In the genomic region with DNA sequence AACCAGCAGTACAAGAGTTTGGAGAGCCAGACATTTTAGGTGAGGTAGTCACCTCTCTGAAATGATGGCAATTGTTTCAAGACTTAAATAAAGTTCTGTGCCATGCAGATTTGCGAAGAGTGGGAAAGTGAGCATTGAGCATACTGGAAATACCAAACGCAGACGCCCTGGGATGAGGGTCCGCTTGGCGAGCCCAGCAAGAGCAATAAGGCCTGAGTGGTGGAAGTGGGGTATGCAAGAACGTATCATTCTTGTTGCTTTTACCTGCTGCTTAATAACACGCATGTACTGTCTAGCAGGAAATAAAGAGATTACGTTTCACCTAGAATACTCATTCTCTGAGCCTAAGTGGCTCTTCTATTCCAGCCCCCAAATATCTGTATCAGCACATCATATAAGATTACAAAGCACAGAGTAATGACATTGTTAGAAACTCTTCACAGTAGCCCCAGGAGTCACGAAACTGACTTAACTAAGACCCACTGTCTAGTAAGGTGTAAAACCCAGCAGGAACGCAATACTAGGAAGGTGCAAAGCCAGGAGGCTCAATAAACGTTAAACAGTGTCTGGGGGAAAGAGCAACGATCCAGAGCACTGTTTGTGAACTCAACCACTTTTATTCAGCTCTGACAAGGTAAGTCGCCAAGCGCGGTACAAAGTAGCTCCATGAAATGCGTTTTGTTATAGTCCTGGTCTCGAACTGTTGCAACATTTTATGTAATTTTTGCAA, we compare ENCODE assay signal across 8 cellular contexts. TPM values are rescaled to one million over a fixed set of nuclear protein-coding genes. Genes with fewer than 3 reads are reported as not detected.
DNase-seq lines count a peak whose midpoint lies in the region; TF ChIP-seq lines count a peak whose summit lies in the region.

No MANE protein-coding gene starts in this region.

- TF ChIP-seq CTCF in BJ (IDR thresholded peaks at IDR 0.05; ENCODE audit: insufficient read depth, low read depth, low read length) (no peak), spleen (IDR thresholded peaks at IDR 0.05 in 8 of 11, conservative IDR thresholded peaks at IDR 0.05 in 3 of 11) (no peak)

- TF ChIP-seq POLR2A in spleen (IDR thresholded peaks at IDR 0.05), result no peak

- H3K27me3 Mint-ChIP-seq in activated naive CD4-positive, alpha-beta T cell treated with anti-CD3 and anti-CD28 coated beads, Interleukin-2, amount 10 ng/mL, durations not matched to agents 7 days and 5 days, result peaks cover 6% of the 10 kb centered on the region

- CTCF ChIA-PET in BJ (lab: Yijun Ruan, JAX), result no interaction called here
- CTCF ChIA-PET in activated naive CD4-positive, alpha-beta T cell treated with anti-CD3 and anti-CD28 coated beads, Interleukin-2, amount 10 ng/mL, durations not matched to agents 7 days and 5 days (lab: Charles Lee), result interaction anchor here (1.2 to 1.6 kb wide), 3 partner anchors 27 to 133 kb away, joined by 3 to 4 read pairs (median 3); no protein-coding TSS in a partner anchor

- 81% methylated on average over 17 of the region's 17 CpGs for WGBS in HUES64
- WGBS in spleen, 5 donors, result 47 to 71% (median 53%) methylated on average over 17 of the region's 17 CpGs

- H3K9me3 Mint-ChIP-seq in activated naive CD4-positive, alpha-beta T cell treated with anti-CD3 and anti-CD28 coated beads, Interleukin-2, amount 10 ng/mL, durations not matched to agents 7 days and 5 days, result peaks cover 7% of the 10 kb centered on the region

- intact Hi-C loops in spleen (cut with DNase I; ENCODE audit: low total_unique reads), result no loop called here
- intact Hi-C loops in posterior vena cava (cut with DNase I), result loop anchor here in 1 of 2 donors (5.0 kb wide), 1 partner anchor 36 kb away; no protein-coding TSS in a partner anchor

- H3K9me3 ChIP-seq in HUES64 (ENCODE audit: insufficient read depth, low read depth, low read length) (no peaks in the 10 kb centered on the region), spleen (no peaks in the 10 kb centered on the region)

- H3K36me3 ChIP-seq in BJ (ENCODE audit: control insufficient read depth, insufficient read depth, low read length) (no peaks in the 10 kb centered on the region), HUES64 (ENCODE audit: insufficient read depth, low read length) (no peaks in the 10 kb centered on the region), spleen (no peaks in the 10 kb centered on the region)

- H3K4me1 Mint-ChIP-seq in activated naive CD4-positive, alpha-beta T cell treated with anti-CD3 and anti-CD28 coated beads, Interleukin-2, amount 10 ng/mL, durations not matched to agents 7 days and 5 days, result peaks cover 47% of the 10 kb centered on the region

- POLR2A ChIA-PET in BJ (lab: Charles Lee), result no interaction called here

- peaks cover 13% of the 10 kb centered on the region for H3K4me1 ChIP-seq in HUES64 (ENCODE audit: insufficient read depth, low read length)
- H3K4me1 ChIP-seq in spleen, result peaks cover 9 to 66% (median 25%) of the 10 kb centered on the region in 6 donors

- peak overlapping the region; percentile 71 for H3K9ac ChIP-seq in HUES64 (ENCODE audit: low read depth, low read length)

- no peaks in the 10 kb centered on the region for H3K27me3 ChIP-seq in BJ (ENCODE audit: control insufficient read depth, insufficient read depth, low read length)
- no peaks in the 10 kb centered on the region for H3K27me3 ChIP-seq in HUES64 (ENCODE audit: insufficient read depth, low read length)
- H3K27me3 ChIP-seq in spleen (replicated peaks in 1 of 7), result no peaks in the 10 kb centered on the region

- H3K27ac ChIP-seq in HUES64 (ENCODE audit: low read depth, low read length) (no peak overlapping the region), spleen (peak overlapping the region; percentile 90 to 99 (median 98))

- H3K27ac Mint-ChIP-seq in activated naive CD4-positive, alpha-beta T cell treated with anti-CD3 and anti-CD28 coated beads, Interleukin-2, amount 10 ng/mL, durations not matched to agents 7 days and 5 days, result peak overlapping the region; percentile 98

- H3K4me3 ChIP-seq in BJ (ENCODE audit: low read depth, low read length), result peak overlapping the region; percentile 55
- peak overlapping the region; percentile 66 for H3K4me3 ChIP-seq in HUES64 (ENCODE audit: low read length)
- H3K4me3 ChIP-seq in iPS-11a (ENCODE audit: low read depth, low read length), result peak overlapping the region; percentile 63
- peak overlapping the region; percentile 51 to 70 (median 56) for H3K4me3 ChIP-seq in spleen

- peak overlapping the region; percentile 86 for H3K4me3 Mint-ChIP-seq in activated naive CD4-positive, alpha-beta T cell treated with anti-CD3 and anti-CD28 coated beads, Interleukin-2, amount 10 ng/mL, durations not matched to agents 7 days and 5 days

- peaks cover 21% of the 10 kb centered on the region for H3K36me3 Mint-ChIP-seq in activated naive CD4-positive, alpha-beta T cell treated with anti-CD3 and anti-CD28 coated beads, Interleukin-2, amount 10 ng/mL, durations not matched to agents 7 days and 5 days

- DNase-seq in BJ (ENCODE audit: low read depth) (no peak), spleen (no peak), putamen (ENCODE audit: low spot score) (no peak), posterior vena cava (ENCODE audit: low spot score) (no peak), DMS114 treated with DMSO at 0.1 percent for 48 hours (lab: John Stamatoyannopoulos, UW; ENCODE audit: unreplicated experiment) (no peak)
- DNase-seq in activated naive CD4-positive, alpha-beta T cell treated with anti-CD3 and anti-CD28 coated beads, Interleukin-2, amount 10 ng/mL, durations not matched to agents 7 days and 5 days, result no peak

RNA-seq across cellular contexts. Expression of a gene that starts 1.3 kb away (rescaled TPM):
- polyA plus RNA-seq in BJ (2011; rRNA removed), result 9.5 and 12.7 TPM in 2 replicates
- polyA minus RNA-seq in BJ (2011; rRNA and poly(A)+ RNA removed), result 4.1 and 8.1 TPM in 2 replicates
- 13.0 TPM for polyA plus RNA-seq in HUES64 (2013, experiment 1 of 2)
- 13.8 TPM for polyA plus RNA-seq in HUES64 (2013, experiment 2 of 2)
- 10 to 100 TPM; 14.4 to 19.6 (median 15.9) TPM for total RNA-seq in spleen
- 10 to 100 TPM in 2 of 3 donors, 1 to 10 TPM in 1; 6.7 to 14.1 (median 12.5) TPM for polyA plus RNA-seq in spleen
- total RNA-seq in posterior vena cava, result 10 to 100 TPM in 1 of 2 donors, 1 to 10 TPM in 1; 8.6 to 10.6 TPM
